8 cellular contexts compared by ENCODE assay signal in genomic region chrX:153381684-153382532, GRCh38. TPM values are rescaled to one million over a fixed set of nuclear protein-coding genes. Genes with fewer than 3 reads are reported as not detected.
DNase-seq lines count a peak whose midpoint lies in the region; ATAC-seq, FAIRE-seq and TF ChIP-seq lines count a peak whose summit lies in the region.

No MANE protein-coding gene starts in this region.

- no peaks in the 10 kb centered on the region for H3K4me1 Mint-ChIP-seq in nephron progenitor cell

- H3K9me3 ChIP-seq in H1 (ENCODE audit: insufficient read depth in 2 of 2, low read depth in 1 of 2, low read length in 1 of 2): peaks cover 0 to 5% of the 10 kb centered on the region in 2 experiments; a peak in 1 of 4 replicates

- POLR2A ChIA-PET in RWPE1 (lab: Yijun Ruan, JAX; ENCODE audit: low non-redundant PET) (no interaction called here), H1 (lab: Charles Lee; ENCODE audit: partially characterized antibody) (interaction anchor here (1.3 kb wide), 1 partner anchor 36 kb away, joined by 3 read pairs; no protein-coding TSS in a partner anchor)

- H4K5ac ChIP-seq in H1 (ENCODE audit: insufficient read length, low read depth, low read length): no peak overlapping the region

- no peak overlapping the region for H2BK5ac ChIP-seq in H1 (ENCODE audit: low read depth, low read length)

- no peak overlapping the region for H2AFZ ChIP-seq in H1 (ENCODE audit: low read length)

- CTCF ChIA-PET in RWPE1 (lab: Yijun Ruan, JAX): interaction anchor here (0.6 kb wide), 1 partner anchor 159 kb away, joined by 4 read pairs; no protein-coding TSS in a partner anchor
- CTCF ChIA-PET in H1 (lab: Charles Lee; ENCODE audit: partially characterized antibody): no interaction called here

- peak; percentile 57 for DNase-seq in DMS153 treated with DMSO at 0.1 percent for 48 hours (lab: John Stamatoyannopoulos, UW; ENCODE audit: unreplicated experiment)
- DNase-seq in HTR-8/SVneo (ENCODE audit: insufficient read length, low spot score): peak; percentile 48
- DNase-seq in RWPE1 (ENCODE audit: low spot score): peak; percentile 27
- DNase-seq in H1 (ENCODE audit: low read depth in 1 of 2, low spot score in 2 of 2): no peak
- DNase-seq in nephron progenitor cell: peak; percentile 36
- DNase-seq in NCI-H510A (lab: John Stamatoyannopoulos, UW): no peak

- H3K4me2 ChIP-seq in H1 (ENCODE audit: insufficient read depth in 1 of 2, low read depth in 2 of 2, low read length in 2 of 2): no peak overlapping the region

- H3K27ac ChIP-seq in RWPE1 (peak overlapping the region; percentile 52), H1 (ENCODE audit: low read depth, low read length) (no peak overlapping the region)

- no peak overlapping the region for H3K4ac ChIP-seq in H1 (replicated peaks; ENCODE audit: insufficient read length, low read depth, low read length)

- no peaks in the 10 kb centered on the region for H3K36me3 Mint-ChIP-seq in nephron progenitor cell (ENCODE audit: low read depth)

- TF ChIP-seq POLR2A in H1 (IDR thresholded peaks at IDR 0.05; ENCODE audit: control extremely low read depth in 1 of 2, low read depth in 2 of 2, low read length in 2 of 2): no peak

- peak overlapping the region; percentile 98 for H3K56ac ChIP-seq in H1 (replicated peaks; ENCODE audit: insufficient read length, low read depth, low read length)

- no peak overlapping the region for H2AK5ac ChIP-seq in H1 (ENCODE audit: low read depth, low read length)

- TF ChIP-seq RAD21 in H1 (IDR thresholded peaks at IDR 0.05 in 1 of 2, conservative IDR thresholded peaks at IDR 0.05 in 1 of 2; ENCODE audit: low read depth in 2 of 2, low read length in 2 of 2): peak in 1 of 2 experiments; percentile 29; a peak in 1 of 4 replicates

- WGBS in H1 (ENCODE audit: extremely low coverage in 1 of 2, insufficient coverage in 1 of 2, insufficient read length in 1 of 2, insufficient replicate concordance in 2 of 2, low coverage in 1 of 2, low lambda C conversion rate in 2 of 2, missing lambda C conversion rate in 1 of 2), 2 experiments: 84% methylated on average over 11 of the region's 12 CpGs; no CpG with 5 or more reads in 1 of the 2 experiments

- H3K14ac ChIP-seq in H1 (ENCODE audit: insufficient read length): no peak overlapping the region

- H2BK15ac ChIP-seq in H1 (ENCODE audit: low read length): no peak overlapping the region

- no peak overlapping the region for H2BK12ac ChIP-seq in H1 (ENCODE audit: low read depth, low read length)

- no peak for TF ChIP-seq EP300 in H1 (IDR thresholded peaks at IDR 0.05; ENCODE audit: borderline replicate concordance in 1 of 2, low read depth in 2 of 2, low read length in 2 of 2)

- H3K36me3 ChIP-seq in H1 (ENCODE audit: control insufficient read depth in 2 of 4, insufficient read depth in 4 of 4, low read length in 3 of 4): no peaks in the 10 kb centered on the region

- H2BK20ac ChIP-seq in H1 (ENCODE audit: low read length): no peak overlapping the region

- no peak overlapping the region for H4K91ac ChIP-seq in H1 (replicated peaks; ENCODE audit: insufficient read length, low read length)

- peaks cover 0 to 2% of the 10 kb centered on the region in 2 experiments for H4K20me1 ChIP-seq in H1 (replicated peaks in 1 of 2; ENCODE audit: control insufficient read depth in 1 of 2, insufficient read depth in 2 of 2, low read length in 2 of 2)

- H3K4me1 ChIP-seq in H1 (replicated peaks in 1 of 4; ENCODE audit: control insufficient read depth in 3 of 4, insufficient read depth in 4 of 4, low read length in 3 of 4): peaks cover 0 to 3% (median 1%) of the 10 kb centered on the region in 4 experiments; a peak in 1 of 7 replicates

- no peak overlapping the region for H3K9ac ChIP-seq in H1 (replicated peaks in 1 of 4; ENCODE audit: extremely low read depth in 1 of 4, low read depth in 3 of 4, low read length in 3 of 4)

- H3K79me1 ChIP-seq in H1 (ENCODE audit: low read depth, low read length): no peaks in the 10 kb centered on the region

- no peak overlapping the region for H3K4me3 Mint-ChIP-seq in nephron progenitor cell

- FAIRE-seq in HTR-8/SVneo (lab: Jason Lieb, UNC): no peak
- no peak for FAIRE-seq in H1 (lab: Jason Lieb, UNC)

- H3K79me2 ChIP-seq in H1 (ENCODE audit: control insufficient read depth in 1 of 2, insufficient read depth in 2 of 2, low read length in 2 of 2): no peaks in the 10 kb centered on the region

- no peak overlapping the region for H4K8ac ChIP-seq in H1 (ENCODE audit: extremely low read depth, insufficient read depth, low read length)

- peaks cover 14% of the 10 kb centered on the region for H3K27me3 Mint-ChIP-seq in nephron progenitor cell (ENCODE audit: low read depth, poor library complexity)

- no peak for ATAC-seq in GM21381 (IDR thresholded peaks at IDR 0.05; ENCODE audit: unreplicated experiment)
- ATAC-seq in GM19397 (IDR thresholded peaks at IDR 0.05; ENCODE audit: unreplicated experiment): no peak

- no peak overlapping the region for H3K23ac ChIP-seq in H1 (ENCODE audit: insufficient read length)

- no peak overlapping the region for H3K18ac ChIP-seq in H1 (ENCODE audit: extremely low read depth, low read length)

- H2BK120ac ChIP-seq in H1 (replicated peaks; ENCODE audit: low read depth, low read length): no peak overlapping the region

- H3K23me2 ChIP-seq in H1 (ENCODE audit: low read depth, low read length): peaks cover 15% of the 10 kb centered on the region; the same call in 1 of the 2 replicates

- no peak overlapping the region for H3K4me3 ChIP-seq in H1 (ENCODE audit: extremely low read depth in 1 of 4, insufficient read depth in 2 of 4, low read depth in 3 of 4, low read length in 4 of 4)

- TF ChIP-seq CTCF in RWPE1 (conservative IDR thresholded peaks at IDR 0.05; ENCODE audit: low read depth): no peak
- 0 out of 4 replicates have a peak, but pooled peaks of 1 of the 3 experiments have one; percentile 8 for TF ChIP-seq CTCF in H1 (IDR thresholded peaks at IDR 0.05; ENCODE audit: control extremely low read depth in 1 of 3, insufficient read depth in 1 of 3, low read depth in 1 of 3, low read length in 3 of 3)
- no peak for TF ChIP-seq CTCF in nephron progenitor cell (IDR thresholded peaks at IDR 0.05)

- no peak overlapping the region for H3K27ac Mint-ChIP-seq in nephron progenitor cell

- peaks cover 44% of the 10 kb centered on the region for H3K9me3 Mint-ChIP-seq in nephron progenitor cell

- H3K27me3 ChIP-seq in H1 (replicated peaks in 1 of 4; ENCODE audit: control insufficient read depth in 3 of 4, extremely low read depth in 1 of 4, insufficient read depth in 3 of 4, low read length in 3 of 4): no peaks in the 10 kb centered on the region

TF ChIP-seq in H1, 55 proteins besides CTCF, POLR2A, EP300 and RAD21:
- TF ChIP-seq SP4 (IDR thresholded peaks at IDR 0.05; ENCODE audit: low read length) (no peak), TAF7 (optimal IDR thresholded peaks at IDR 0.05; ENCODE audit: borderline replicate concordance, low read depth, low read length) (no peak), CREB1 (IDR thresholded peaks at IDR 0.05) (no peak), SIN3A (conservative IDR thresholded peaks at IDR 0.05 in 1 of 2, IDR thresholded peaks at IDR 0.05 in 1 of 2; ENCODE audit: low read depth in 1 of 2, low read length in 2 of 2) (no peak), KDM4A (IDR thresholded peaks at IDR 0.05; ENCODE audit: low read depth, low read length, severe bottlenecking) (no peak), E2F6 (IDR thresholded peaks at IDR 0.05) (no peak), HDAC6 (IDR thresholded peaks at IDR 0.05; ENCODE audit: low read depth, low read length) (no peak), RNF2 (IDR thresholded peaks at IDR 0.05; ENCODE audit: borderline replicate concordance, low read depth, low read length, missing control alignments, poor library complexity, severe bottlenecking) (no peak), RXRA (IDR thresholded peaks at IDR 0.05; ENCODE audit: insufficient read depth, low read depth, low read length) (no peak)

RNA-seq across cellular contexts. Expression of gene PNMA6E, which starts 19.2 kb away (rescaled TPM):
- total RNA-seq in H1 (2021; fragmentation: NEBNext Ultra II Directional; extraction: Animal tissue kit (Norgen Biotek cat#: 25700)): not detected in 2 replicates
- polyA plus RNA-seq in H1 (2011; rRNA removed): not detected in 2 replicates
- polyA plus RNA-seq in H1 (2011; cell fraction: cytosol; rRNA removed): not detected
- polyA plus RNA-seq in H1 (2011; cell fraction: nucleus; rRNA removed): not detected
- not detected in 4 replicates for polyA plus RNA-seq in H1 (2012, experiment 1 of 2)
- not detected for polyA plus RNA-seq in H1 (2012, experiment 2 of 2)
- not detected for polyA plus RNA-seq in H1 (2013, experiment 1 of 2)
- not detected for polyA plus RNA-seq in H1 (2013, experiment 2 of 2)
- polyA minus RNA-seq in H1 (2011; rRNA and poly(A)+ RNA removed): not detected in 2 replicates
- polyA minus RNA-seq in H1 (2011; cell fraction: cytosol; rRNA and poly(A)+ RNA removed): not detected
- polyA minus RNA-seq in H1 (2011; cell fraction: nucleus; rRNA and poly(A)+ RNA removed): not detected

RNA-seq across cellular contexts. Expression of gene ZFP92, which starts 29.4 kb away (rescaled TPM):
- 0.41 and 0.46 TPM in 2 replicates for total RNA-seq in H1 (2021; fragmentation: NEBNext Ultra II Directional; extraction: Animal tissue kit (Norgen Biotek cat#: 25700))
- 0.14 and 0.17 TPM in 2 replicates for polyA plus RNA-seq in H1 (2011; rRNA removed)
- polyA plus RNA-seq in H1 (2011; cell fraction: cytosol; rRNA removed): 0.10 TPM
- 0.23 TPM for polyA plus RNA-seq in H1 (2011; cell fraction: nucleus; rRNA removed)
- polyA plus RNA-seq in H1 (2012, experiment 1 of 2): 0.23 to 0.28 TPM (median 0.26 TPM) in 4 replicates
- 0.12 TPM for polyA plus RNA-seq in H1 (2012, experiment 2 of 2)
- polyA plus RNA-seq in H1 (2013, experiment 1 of 2): 0.16 TPM
- polyA plus RNA-seq in H1 (2013, experiment 2 of 2): 0.18 TPM
- polyA minus RNA-seq in H1 (2011; rRNA and poly(A)+ RNA removed): 0.25 and 0.27 TPM in 2 replicates
- polyA minus RNA-seq in H1 (2011; cell fraction: cytosol; rRNA and poly(A)+ RNA removed): 0.37 TPM
- polyA minus RNA-seq in H1 (2011; cell fraction: nucleus; rRNA and poly(A)+ RNA removed): 0.40 TPM

RNA-seq across cellular contexts. Expression of gene ZNF275, which starts 48.0 kb away (rescaled TPM):
- total RNA-seq in H1 (2021; fragmentation: NEBNext Ultra II Directional; extraction: Animal tissue kit (Norgen Biotek cat#: 25700)): 8.1 and 8.2 TPM in 2 replicates
- 8.1 and 9.1 TPM in 2 replicates for polyA plus RNA-seq in H1 (2011; rRNA removed)
- polyA plus RNA-seq in H1 (2011; cell fraction: cytosol; rRNA removed): 7.6 TPM
- polyA plus RNA-seq in H1 (2011; cell fraction: nucleus; rRNA removed): 9.5 TPM
- 5.3 to 6.2 TPM (median 5.9 TPM) in 4 replicates for polyA plus RNA-seq in H1 (2012, experiment 1 of 2)
- polyA plus RNA-seq in H1 (2012, experiment 2 of 2): 1.7 TPM
- 6.5 TPM for polyA plus RNA-seq in H1 (2013, experiment 1 of 2)
- polyA plus RNA-seq in H1 (2013, experiment 2 of 2): 6.3 TPM
- polyA minus RNA-seq in H1 (2011; rRNA and poly(A)+ RNA removed): 11.6 and 11.9 TPM in 2 replicates
- 5.9 TPM for polyA minus RNA-seq in H1 (2011; cell fraction: cytosol; rRNA and poly(A)+ RNA removed)
- 7.7 TPM for polyA minus RNA-seq in H1 (2011; cell fraction: nucleus; rRNA and poly(A)+ RNA removed)

Comparison
In these comparisons a context has a peak if more than half of its experiments do, and no peak if none do; other contexts are left out.
1. DNase-seq: peak in DMS153 treated with DMSO at 0.1 percent for 48 hours (single experiment), HTR-8/SVneo (single experiment), RWPE1 (single experiment) and nephron progenitor cell (single experiment); none in H1 (0 of 2) and NCI-H510A (single experiment).